ENCODE assay signal across 26 cellular contexts in genomic region chr1:22330092-22330762, GRCh38.
A peak's percentile ranks its signal among the peaks of the same experiment; 100 is the strongest.
DNase-seq lines count a peak whose midpoint lies in the region; ATAC-seq and TF ChIP-seq lines count a peak whose summit lies in the region.
"Had no signal": no experiment of that assay in that cellular context is flagged by ENCODE, and none has a peak within 500 bp of the region (broad histone marks: within the 10 kb centered on the region; RNA-seq: fewer than 3 reads in every experiment).

No MANE protein-coding gene starts in this region.

- no peak overlapping the region for H3K4me3 ChIP-seq in sigmoid colon
- H3K4me3 ChIP-seq: GM12878, GM23338, MG63, PC-9 had no signal

- H3K27me3 Mint-ChIP-seq in brain (peaks cover 22% of the 10 kb centered on the region), mesothelial cell of epicardium (ENCODE audit: low read depth) (peaks cover 4% of the 10 kb centered on the region)

- no peak for TF ChIP-seq EP300 in sigmoid colon (IDR thresholded peaks at IDR 0.05)

- no peaks in the 10 kb centered on the region for H3K9me3 ChIP-seq in sigmoid colon
- H3K9me3 ChIP-seq: BE2C, Caco-2, MG63, SK-N-SH had no signal

- H3K4me1 ChIP-seq in sigmoid colon, result no peaks in the 10 kb centered on the region
- H3K4me1 ChIP-seq: Caco-2 had no signal

- peaks cover 32% of the 10 kb centered on the region for H3K4me1 Mint-ChIP-seq in brain
- peaks cover 85% of the 10 kb centered on the region for H3K4me1 Mint-ChIP-seq in mesothelial cell of epicardium
- H3K4me1 Mint-ChIP-seq: GM23338 had no signal

- no peaks in the 10 kb centered on the region for H3K36me3 Mint-ChIP-seq in brain
- no peaks in the 10 kb centered on the region for H3K36me3 Mint-ChIP-seq in mesothelial cell of epicardium

- intact Hi-C loops in sigmoid colon (cut with DNase I), result no loop called here

- H3K4me3 Mint-ChIP-seq in brain (no peak overlapping the region), mesothelial cell of epicardium (no peak overlapping the region)
- H3K4me3 Mint-ChIP-seq: CD4-positive, alpha-beta T cell; GM23338 had no signal

- no peaks in the 10 kb centered on the region for H3K27me3 ChIP-seq in sigmoid colon
- H3K27me3 ChIP-seq: BE2C, MG63 had no signal

- DNase-seq in LHCN-M2 (ENCODE audit: low read depth) (peak; percentile 5), mesothelial cell of epicardium (ENCODE audit: low spot score in 2 of 2, unreplicated experiment in 2 of 2) (no peak), sigmoid colon (peak; percentile 35), HK-2 (ENCODE audit: unreplicated experiment) (no peak), NCI-H1105 (lab: John Stamatoyannopoulos, UW) (no peak), COLO829 (ENCODE audit: low spot score) (no peak)
- DNase-seq: BE2C, DMS 273 treated with DMSO at 0.1 percent for 48 hours, DND-41, Kasumi-1, MG63, NCI-H1417 treated with DMSO at 0.1 percent for 48 hours, NCI-H187, NCI-H2227 treated with DMSO at 0.1 percent for 48 hours, NCI-H510A treated with DMSO at 0.1 percent for 48 hours, NCI-H748 treated with DMSO at 0.1 percent for 48 hours, PC-9, RPMI8226, SHP77 treated with DMSO at 0.1 percent for 48 hours, SK-N-SH had no signal

- no peak for TF ChIP-seq POLR2A in sigmoid colon (IDR thresholded peaks at IDR 0.05)

- H3K9me3 Mint-ChIP-seq in brain, result peaks cover 0 to 7% (median 2%) of the 10 kb centered on the region in 5 experiments
- no peaks in the 10 kb centered on the region for H3K9me3 Mint-ChIP-seq in mesothelial cell of epicardium
- H3K9me3 Mint-ChIP-seq: CD4-positive, alpha-beta T cell; GM23338 had no signal

- no peaks in the 10 kb centered on the region for H3K36me3 ChIP-seq in sigmoid colon
- H3K36me3 ChIP-seq: BE2C, MG63 had no signal

- no peak for ATAC-seq in GM19328 (IDR thresholded peaks at IDR 0.05; ENCODE audit: unreplicated experiment)
- ATAC-seq: GM12878, GM23338 had no signal

- H3K27ac Mint-ChIP-seq in brain (peak overlapping the region in 3 of 5 experiments; percentile 8 to 67 (median 66)), mesothelial cell of epicardium (peak overlapping the region; percentile 77)
- H3K27ac Mint-ChIP-seq: CD4-positive, alpha-beta T cell; GM23338 had no signal

- 78 to 80% methylated on average over 13 of the region's 13 CpGs for WGBS in sigmoid colon, 2 donors

- TF ChIP-seq CTCF in brain (conservative IDR thresholded peaks at IDR 0.05) (no peak), mesothelial cell of epicardium (IDR thresholded peaks at IDR 0.05; ENCODE audit: unreplicated experiment) (no peak), sigmoid colon (IDR thresholded peaks at IDR 0.05) (no peak)

- H3K27ac ChIP-seq in sigmoid colon, result no peak overlapping the region
- H3K27ac ChIP-seq: PC-9 had no signal

Comparison
In these comparisons a context has a peak if more than half of its experiments do, and no peak if none do; other contexts are left out.
1. DNase-seq: peak in LHCN-M2 (single experiment) and sigmoid colon (single experiment); none in mesothelial cell of epicardium (0 of 2), HK-2 (single experiment), NCI-H1105 (single experiment) and COLO829 (single experiment).